16 cellular contexts compared by ENCODE assay signal in the genomic region with DNA sequence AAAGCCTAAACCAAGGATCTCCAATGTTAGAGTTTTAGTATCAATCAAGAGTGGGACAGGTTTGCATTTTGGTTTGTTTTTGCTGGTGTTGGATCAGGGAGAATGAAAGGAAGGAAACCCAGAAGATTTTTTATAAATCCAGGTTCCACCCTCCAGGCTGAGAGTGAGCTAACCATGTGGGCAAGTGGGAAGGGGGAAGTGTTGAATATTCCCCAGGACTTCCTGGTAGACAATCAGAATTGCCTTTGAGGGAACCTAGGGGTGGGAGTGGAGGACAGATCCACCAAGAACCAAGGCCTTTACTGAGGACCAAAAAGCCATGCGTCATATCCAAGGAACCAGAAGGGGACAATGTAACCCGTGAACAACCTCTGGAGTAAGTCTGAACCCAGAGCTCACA.
"Had no signal": no experiment of that assay in that cellular context is flagged by ENCODE, and none has a peak within 500 bp of the region (broad histone marks: within the 10 kb centered on the region; RNA-seq: fewer than 3 reads in every experiment).

No MANE protein-coding gene starts in this region.

- H3K27me3 ChIP-seq: heart left ventricle, right atrium auricular region, suprapubic skin, thyroid gland, upper lobe of left lung had no signal

- DNase-seq: cerebellar nuclear complex; dermis blood vessel endothelial cell; endodermal cell; heart left ventricle; islet precursor cell; left ventricle myocardium inferior; lower lobe of right lung; naive thymus-derived CD8-positive, alpha-beta T cell; stimulated activated CD4-positive, alpha-beta T cell treated with anti-CD3 and anti-CD28 coated beads, Interleukin-4, amount 100 ng/mL, for 1 hour; stimulated activated CD8-positive, alpha-beta memory T cell treated with anti-CD3 and anti-CD28 coated beads, Interleukin-4, amount 100 ng/mL, for 48 hours; stimulated activated naive CD8-positive, alpha-beta T cell treated with anti-CD3 and anti-CD28 coated beads, Interleukin-15, Interleukin-2, amounts not matched to agents 100 U/mL and 50 U/mL, for 24 hours; thyroid gland; upper lobe of left lung had no signal

- H3K36me3 Mint-ChIP-seq: naive thymus-derived CD8-positive, alpha-beta T cell; stimulated activated effector memory CD8-positive, alpha-beta T cell treated with anti-CD3 and anti-CD28 coated beads, Interleukin-12 subunit alpha, Interleukin-12 subunit beta, amount 100 ng/mL, for 72 hours had no signal

- H3K4me1 Mint-ChIP-seq: stimulated activated effector memory CD8-positive, alpha-beta T cell treated with anti-CD3 and anti-CD28 coated beads, Interleukin-12 subunit alpha, Interleukin-12 subunit beta, amount 100 ng/mL, for 72 hours had no signal

- H3K4me3 ChIP-seq: heart left ventricle, left ventricle myocardium inferior, lower lobe of right lung, right atrium auricular region, suprapubic skin, thyroid gland, upper lobe of left lung had no signal

- H3K36me3 ChIP-seq: heart left ventricle, left ventricle myocardium inferior, lower lobe of right lung, right atrium auricular region, suprapubic skin, thyroid gland, upper lobe of left lung had no signal

- ATAC-seq: heart left ventricle; naive thymus-derived CD8-positive, alpha-beta T cell; stimulated activated effector memory CD8-positive, alpha-beta T cell treated with anti-CD3 and anti-CD28 coated beads, Interleukin-12 subunit alpha, Interleukin-12 subunit beta, amount 100 ng/mL, for 72 hours; stimulated activated naive CD8-positive, alpha-beta T cell treated with anti-CD3 and anti-CD28 coated beads, Interleukin-15, Interleukin-2, amounts not matched to agents 100 U/mL and 50 U/mL, for 24 hours had no signal

- H3K27me3 Mint-ChIP-seq: naive thymus-derived CD8-positive, alpha-beta T cell had no signal

- H3K9me3 ChIP-seq: heart left ventricle, left ventricle myocardium inferior, lower lobe of right lung, right atrium auricular region, suprapubic skin, thyroid gland, upper lobe of left lung had no signal

- H3K4me3 Mint-ChIP-seq: endodermal cell; naive thymus-derived CD8-positive, alpha-beta T cell; stimulated activated effector memory CD8-positive, alpha-beta T cell treated with anti-CD3 and anti-CD28 coated beads, Interleukin-12 subunit alpha, Interleukin-12 subunit beta, amount 100 ng/mL, for 72 hours had no signal

- H3K4me1 ChIP-seq: left ventricle myocardium inferior, lower lobe of right lung, right atrium auricular region, suprapubic skin, thyroid gland had no signal

- H3K27ac ChIP-seq: heart left ventricle, left ventricle myocardium inferior, lower lobe of right lung, right atrium auricular region, suprapubic skin, thyroid gland, upper lobe of left lung had no signal

- H3K27ac Mint-ChIP-seq: endodermal cell; naive thymus-derived CD8-positive, alpha-beta T cell; stimulated activated effector memory CD8-positive, alpha-beta T cell treated with anti-CD3 and anti-CD28 coated beads, Interleukin-12 subunit alpha, Interleukin-12 subunit beta, amount 100 ng/mL, for 72 hours had no signal
